ENCODE assay signal across 10 cellular contexts in the genomic region with DNA sequence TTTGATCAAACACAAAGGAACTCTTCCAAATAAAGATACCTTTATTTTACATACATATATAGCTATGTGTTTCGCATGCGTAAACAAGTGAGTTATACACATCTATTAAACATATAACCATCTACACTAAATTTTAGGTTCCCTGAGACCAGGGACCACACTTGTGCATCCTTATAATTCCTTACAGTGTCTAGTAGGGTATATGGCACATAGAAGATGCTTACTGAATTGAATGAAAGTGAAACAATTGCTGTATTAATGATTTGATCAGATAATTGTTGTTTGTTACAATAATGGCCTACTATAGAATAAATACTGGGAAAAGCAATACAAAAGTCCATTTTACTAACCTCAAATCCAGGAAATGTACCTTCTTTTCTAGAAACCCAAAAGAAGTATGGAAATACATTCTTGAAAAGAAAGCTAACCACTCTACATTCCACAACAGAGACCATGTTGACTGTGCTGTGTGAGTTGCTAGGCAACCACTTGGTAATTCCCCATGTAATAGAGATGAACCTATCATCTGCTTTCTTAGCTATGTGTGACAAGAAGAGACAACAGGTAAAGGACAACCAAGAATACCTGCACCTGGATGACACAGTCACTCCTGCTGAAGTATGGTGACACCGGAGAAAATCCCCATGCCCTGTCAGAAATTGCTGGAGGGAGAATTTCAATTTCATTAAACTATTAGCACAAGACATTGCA. TPM values are rescaled to one million over a fixed set of nuclear protein-coding genes. Genes with fewer than 3 reads are reported as not detected.
A peak's percentile ranks its signal among the peaks of the same experiment; 100 is the strongest.
DNase-seq lines count a peak whose midpoint lies in the region; ATAC-seq lines count a peak whose summit lies in the region.
"Had no signal": no experiment of that assay in that cellular context is flagged by ENCODE, and none has a peak within 500 bp of the region (broad histone marks: within the 10 kb centered on the region; RNA-seq: fewer than 3 reads in every experiment).

No MANE protein-coding gene starts in this region.

- peak; percentile 59 for ATAC-seq in GM18858 (IDR thresholded peaks at IDR 0.05; ENCODE audit: unreplicated experiment)
- peak; percentile 52 for ATAC-seq in esophagus mucosa

- DNase-seq in AG08395 (ENCODE audit: low spot score) (peak; percentile 55), LHCN-M2 (ENCODE audit: low read depth) (peak; percentile 38), ACHN (no peak), superior temporal gyrus (ENCODE audit: extremely low spot score) (no peak)
- DNase-seq in activated naive CD4-positive, alpha-beta T cell (lab: John Stamatoyannopoulos, UW), result no peak
- DNase-seq in activated CD8-positive, alpha-beta memory T cell treated with anti-CD3 and anti-CD28 coated beads, Interleukin-2, amount 50 U/mL, for 4 hours, result no peak
- DNase-seq: activated gamma-delta T cell, midbrain had no signal

- in situ Hi-C loops in ACHN (cut with HindIII; ENCODE audit: low pct_ligation_motif_present, low pct_unique_long_range_greater_than_20kb, low sequenced_read_pairs), result loop anchor here (25.0 kb wide), 2 partner anchors 174 to 374 kb away; no protein-coding TSS in a partner anchor

RNA-seq across cellular contexts. Expression of gene CIPC, which starts 11.9 kb away (rescaled TPM):
- total RNA-seq in LHCN-M2 (2014; rRNA removed), result 12.8 and 13.0 TPM in 2 replicates
- polyA plus RNA-seq in LHCN-M2 (2012), result 3.3 TPM
- 19.7 TPM for total RNA-seq in esophagus mucosa

RNA-seq across cellular contexts. Expression of gene ZDHHC22, which starts 55.4 kb away (rescaled TPM):
- total RNA-seq in LHCN-M2 (2014; rRNA removed) (under 0.01 TPM in 1 of 2 replicates, not detected in the other), esophagus mucosa (not detected)
- 0.07 TPM for polyA plus RNA-seq in LHCN-M2 (2012)

RNA-seq across cellular contexts. Expression of gene IRF2BPL, which starts 57.7 kb away (rescaled TPM):
- total RNA-seq in LHCN-M2 (2014; rRNA removed), result 49.7 and 56.7 TPM in 2 replicates
- 16.9 TPM for polyA plus RNA-seq in LHCN-M2 (2012)
- total RNA-seq in esophagus mucosa, result 14.2 TPM

Comparison
In these comparisons a context has a peak if more than half of its experiments do, and no peak if none do; other contexts are left out.
1. DNase-seq: peak in AG08395 (single experiment) and LHCN-M2 (single experiment); none in activated naive CD4-positive, alpha-beta T cell (0 of 4), ACHN (single experiment), activated CD8-positive, alpha-beta memory T cell treated with anti-CD3 and anti-CD28 coated beads, Interleukin-2, amount 50 U/mL, for 4 hours (single experiment) and superior temporal gyrus (single experiment).